ENCODE assay signal across 15 cellular contexts in the genomic region with DNA sequence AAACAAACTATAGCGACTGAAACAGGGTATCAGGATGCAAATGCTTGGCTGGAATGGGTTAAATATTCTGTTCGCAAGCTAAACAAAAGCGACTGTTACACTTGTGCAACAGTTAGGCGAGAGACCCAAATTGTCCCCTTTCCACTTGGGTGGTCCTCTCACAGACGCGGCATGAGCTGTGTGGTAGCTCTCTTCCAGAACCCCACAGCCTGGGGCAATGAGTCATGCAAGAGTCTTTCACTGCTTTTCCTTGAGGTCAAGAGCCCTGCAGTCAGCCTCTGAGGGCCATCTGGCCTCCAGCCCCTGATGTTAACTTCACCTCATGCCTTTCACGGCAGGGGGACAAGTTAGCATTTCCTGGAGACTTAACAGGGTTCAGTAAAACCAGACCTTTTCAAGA. TPM values are rescaled to one million over a fixed set of nuclear protein-coding genes. Genes with fewer than 3 reads are reported as not detected.
DNase-seq lines count a peak whose midpoint lies in the region; ATAC-seq lines count a peak whose summit lies in the region.
"Had no signal": no experiment of that assay in that cellular context is flagged by ENCODE, and none has a peak within 500 bp of the region (broad histone marks: within the 10 kb centered on the region; RNA-seq: fewer than 3 reads in every experiment).

No MANE protein-coding gene starts in this region.

- no peaks in the 10 kb centered on the region for H3K27me3 ChIP-seq in SJSA1 (replicated peaks)
- H3K27me3 ChIP-seq: ascending aorta, right atrium auricular region had no signal

- peak overlapping the region; percentile 79 for H3K27ac ChIP-seq in SJSA1
- H3K27ac ChIP-seq: ascending aorta, right atrium auricular region had no signal

- H3K4me3 ChIP-seq in SJSA1: no peak overlapping the region
- no peak overlapping the region for H3K4me3 ChIP-seq in skeletal muscle cell (ENCODE audit: low read depth, low read length)
- H3K4me3 ChIP-seq: ascending aorta, right atrium auricular region had no signal

- H3K9me3 ChIP-seq in SJSA1 (replicated peaks): peaks cover 11% of the 10 kb centered on the region

- H3K36me3 ChIP-seq in SJSA1: 0 out of 2 replicates have a peak, but pooled peaks cover 6% of the 10 kb centered on the region
- H3K36me3 ChIP-seq: ascending aorta, right atrium auricular region had no signal

- ATAC-seq in GM21526 (IDR thresholded peaks at IDR 0.05; ENCODE audit: low FRiP score, unreplicated experiment): no peak
- no peak for ATAC-seq in HG03135 (IDR thresholded peaks at IDR 0.05; ENCODE audit: unreplicated experiment)
- no peak for ATAC-seq in HG02870 (IDR thresholded peaks at IDR 0.05; ENCODE audit: unreplicated experiment)
- ATAC-seq: activated T-cell treated with anti-CD3 and anti-CD28 coated beads, Interleukin-2, amount 50 U/mL, for 4 hours had no signal

- peak; percentile 53 for DNase-seq in GM04504 (ENCODE audit: low read depth)
- DNase-seq in SJSA1 (ENCODE audit: low read depth in 1 of 2, low spot score in 2 of 2): peak; percentile 96 to 99
- DNase-seq in fibroblast of the conjunctiva (ENCODE audit: low read depth): peak; percentile 10
- peak; percentile 23 for DNase-seq in skeletal muscle cell (ENCODE audit: low read depth)
- DNase-seq in NK-92 (lab: John Stamatoyannopoulos, UW; ENCODE audit: unreplicated experiment): no peak
- DNase-seq: activated CD4-positive, alpha-beta T cell treated with anti-CD3 and anti-CD28 coated beads for 1 hour; activated T-cell treated with anti-CD3 and anti-CD28 coated beads, Interleukin-2, amount 50 U/mL, for 4 hours; COR-L47; NCI-H187 treated with DMSO at 0.1 percent for 48 hours; NK-92 treated with Interleukin-12 subunit alpha and Interleukin-12 subunit beta, amount 100 ng/mL, for 24 hours had no signal

- peaks cover 52% of the 10 kb centered on the region for H3K4me1 ChIP-seq in SJSA1 (replicated peaks)
- H3K4me1 ChIP-seq: ascending aorta, right atrium auricular region had no signal

RNA-seq across cellular contexts. Expression of gene SULT1C4, which starts 25.7 kb away (rescaled TPM):
- 0.25 and 1.7 TPM in 2 replicates for total RNA-seq in SJSA1 (2014; rRNA removed; shearing (Covaris generic))
- total RNA-seq: activated T-cell treated with anti-CD3 and anti-CD28 coated beads, Interleukin-2, amount 50 U/mL, for 4 hours had no signal

RNA-seq across cellular contexts. Expression of gene GCC2, which starts 45.5 kb away (rescaled TPM):
- total RNA-seq in SJSA1 (2014; rRNA removed; shearing (Covaris generic)): 18.6 and 18.8 TPM in 2 replicates
